8 cellular contexts compared by ENCODE assay signal in genomic region chr16:56931769-56932587, GRCh38. TPM values are rescaled to one million over a fixed set of nuclear protein-coding genes. Genes with fewer than 3 reads are reported as not detected.
A peak's percentile ranks its signal among the peaks of the same experiment; 100 is the strongest.
DNase-seq lines count a peak whose midpoint lies in the region; ATAC-seq and TF ChIP-seq lines count a peak whose summit lies in the region.

TSS of gene HERPUD1 (plus strand) at chr16:56932142. CDS start at chr16:56932245, 103 bp downstream.

- H3K9me3 ChIP-seq in SK-N-SH: no peaks in the 10 kb centered on the region

- TF ChIP-seq EP300 in SK-N-SH (IDR thresholded peaks at IDR 0.05; ENCODE audit: borderline replicate concordance in 1 of 2, low read depth in 1 of 2, low read length in 1 of 2): peak in 1 of 2 experiments; percentile 23; a peak in 1 of 4 replicates

- H3K27me3 ChIP-seq in GM06990 (replicated peaks; ENCODE audit: control insufficient read depth, insufficient read depth, low read length) (no peaks in the 10 kb centered on the region), SK-N-SH (ENCODE audit: insufficient read depth) (no peaks in the 10 kb centered on the region)

- H4K20me1 ChIP-seq in SK-N-SH (ENCODE audit: insufficient read depth): peaks cover 40% of the 10 kb centered on the region

- WGBS in SK-N-SH (ENCODE audit: low lambda C conversion rate): 3% methylated on average over 15 of the region's 86 CpGs

- peak within 1 kb of the TSS; percentile 66 for H3K4me2 ChIP-seq in SK-N-SH

- peak within 1 kb of the TSS; percentile 14 for H2AFZ ChIP-seq in SK-N-SH (ENCODE audit: low read depth)

- no peak for TF ChIP-seq CTCF in GM06990 (IDR thresholded peaks at IDR 0.05; ENCODE audit: insufficient read depth, low read length, poor library complexity, severe bottlenecking)
- peak; percentile 18 for TF ChIP-seq CTCF in SK-N-SH (IDR thresholded peaks at IDR 0.05)

- peak within 1 kb of the TSS; percentile 69 to 90 for H3K27ac ChIP-seq in SK-N-SH (ENCODE audit: low read depth in 2 of 2, low read length in 1 of 2)
- peak within 1 kb of the TSS; percentile 97 for H3K27ac ChIP-seq in temporal lobe (ENCODE audit: low read depth, low read length)

- peak; percentile 86 for ATAC-seq in HG02571 (IDR thresholded peaks at IDR 0.05; ENCODE audit: unreplicated experiment)

- H3K79me2 ChIP-seq in SK-N-SH (ENCODE audit: insufficient read depth): peaks cover 50% of the 10 kb centered on the region

- CTCF ChIA-PET in SK-N-SH (lab: Yijun Ruan, JAX): interaction anchor here (0.7 to 3.6 kb wide), 3 partner anchors 36 to 65 kb away, joined by 3 to 21 read pairs (median 4); no protein-coding TSS in a partner anchor

- POLR2A ChIA-PET in SK-N-SH (lab: Yijun Ruan, JAX): interaction anchor here (0.6 to 5.8 kb wide), 22 partner anchors 9 to 148 kb away, joined by 3 to 43 read pairs (median 3); no protein-coding TSS in a partner anchor

- H3K36me3 ChIP-seq in GM06990 (ENCODE audit: control insufficient read depth, insufficient read depth, low read length) (peaks cover 5% of the 10 kb centered on the region), SK-N-SH (replicated peaks in 1 of 2; ENCODE audit: control insufficient read depth in 1 of 2, insufficient read depth in 2 of 2, low read length in 1 of 2) (peaks cover 23 to 26% of the 10 kb centered on the region in 2 experiments)

- H3F3A ChIP-seq in SK-N-SH (replicated peaks; ENCODE audit: insufficient read depth): peaks cover 8% of the 10 kb centered on the region

- H3K9ac ChIP-seq in SK-N-SH: peak within 1 kb of the TSS; percentile 88

- H3K9me2 ChIP-seq in SK-N-SH: no peaks in the 10 kb centered on the region

- peak; percentile 4; the same call in 1 of the 2 replicates for TF ChIP-seq RAD21 in SK-N-SH (IDR thresholded peaks at IDR 0.05; ENCODE audit: low read length)

- H3K4me1 ChIP-seq in SK-N-SH (ENCODE audit: control insufficient read depth in 1 of 2, insufficient read depth in 2 of 2, low read depth in 1 of 2, low read length in 1 of 2): peaks cover 18 to 32% of the 10 kb centered on the region in 2 experiments; a peak in 3 of 4 replicates

- H3K4me3 ChIP-seq in GM06990 (replicated peaks; ENCODE audit: low read depth, low read length) (peak within 1 kb of the TSS; percentile 84), SK-N-SH (ENCODE audit: low read depth in 2 of 2, low read length in 1 of 2) (peak within 1 kb of the TSS; percentile 84 to 99)

- DNase-seq in GM06990 (ENCODE audit: extremely low read depth, insufficient read length) (peak; percentile 100), NCI-H1048 (lab: John Stamatoyannopoulos, UW) (peak; percentile 78), SK-N-SH (peak; percentile 99), germinal center (ENCODE audit: low spot score) (peak; percentile 99), occipital lobe (lab: John Stamatoyannopoulos, UW) (peak; percentile 99)
- peak; percentile 99 for DNase-seq in activated naive CD4-positive, alpha-beta T cell treated with anti-CD3 and anti-CD28 coated beads, Interleukin-2, amount 50 U/mL, for 16 hours

TF ChIP-seq in SK-N-SH, 30 proteins besides CTCF, POLR2A, EP300 and RAD21 (continues in another document):
- TF ChIP-seq TAF1 (IDR thresholded peaks at IDR 0.05; ENCODE audit: borderline replicate concordance, low read depth, low read length) (peak; percentile 97), TEAD4 (IDR thresholded peaks at IDR 0.05; ENCODE audit: borderline replicate concordance, insufficient read depth) (no peak), GATA2 (CRISPR knock-in tag; IDR thresholded peaks at IDR 0.05) (no peak), PBX3 (IDR thresholded peaks at IDR 0.05) (peak; percentile 93), MXI1 (IDR thresholded peaks at IDR 0.05; ENCODE audit: low read depth, low read length) (peak; percentile 71), FOXJ3 (CRISPR knock-in tag; IDR thresholded peaks at IDR 0.05) (no peak), ELF1 (IDR thresholded peaks at IDR 0.05) (no peak), MEF2A (IDR thresholded peaks at IDR 0.05; ENCODE audit: borderline replicate concordance, low read depth) (no peak; the same call in 1 of the 2 replicates), ZBTB33 (IDR thresholded peaks at IDR 0.05; ENCODE audit: borderline replicate concordance, low read depth) (no peak), GABPA (IDR thresholded peaks at IDR 0.05; ENCODE audit: low read depth) (peak; percentile 29; the same call in 1 of the 2 replicates), RCOR1 (IDR thresholded peaks at IDR 0.05; ENCODE audit: low read length) (no peak), USF2 (IDR thresholded peaks at IDR 0.05; ENCODE audit: borderline replicate concordance, low read depth, low read length) (peak; percentile 60; the same call in 1 of the 2 replicates), JUND (IDR thresholded peaks at IDR 0.05) (no peak; the same call in 1 of the 2 replicates), IRF3 (IDR thresholded peaks at IDR 0.05; ENCODE audit: low read depth, low read length) (peak; percentile 62), RXRA (IDR thresholded peaks at IDR 0.05; ENCODE audit: borderline replicate concordance, low read depth) (no peak)
- TF ChIP-seq, protein P1, sequence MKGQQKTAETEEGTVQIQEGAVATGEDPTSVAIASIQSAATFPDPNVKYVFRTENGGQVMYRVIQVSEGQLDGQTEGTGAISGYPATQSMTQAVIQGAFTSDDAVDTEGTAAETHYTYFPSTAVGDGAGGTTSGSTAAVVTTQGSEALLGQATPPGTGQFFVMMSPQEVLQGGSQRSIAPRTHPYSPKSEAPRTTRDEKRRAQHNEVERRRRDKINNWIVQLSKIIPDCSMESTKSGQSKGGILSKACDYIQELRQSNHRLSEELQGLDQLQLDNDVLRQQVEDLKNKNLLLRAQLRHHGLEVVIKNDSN (IDR thresholded peaks at IDR 0.05; ENCODE audit: borderline replicate concordance, low read depth): peak; percentile 92

RNA-seq across cellular contexts. Expression of gene HERPUD1, which starts in this region (rescaled TPM):
- 46.3 and 71.1 TPM in 2 replicates for polyA plus RNA-seq in SK-N-SH (2012; rRNA removed)
- 49.4 and 54.4 TPM in 2 replicates for polyA plus RNA-seq in SK-N-SH (2012; cell fraction: cytosol; rRNA removed)
- 37.9 and 75.2 TPM in 2 replicates for polyA plus RNA-seq in SK-N-SH (2012; cell fraction: nucleus; rRNA removed)
- total RNA-seq in occipital lobe (49.8 TPM), temporal lobe (52.6 TPM)

Comparison
In these comparisons a context has a peak if more than half of its experiments do, and no peak if none do; other contexts are left out.
1. Peak in every context shown above with its lines: DNase-seq, ATAC-seq, H3K4me3 ChIP-seq and H3K27ac ChIP-seq.